In genomic region chr18:74082476-74083070, GRCh38 we compare ENCODE assay signal across 8 cellular contexts.
DNase-seq lines count a peak whose midpoint lies in the region; ATAC-seq and TF ChIP-seq lines count a peak whose summit lies in the region.

No MANE protein-coding gene starts in this region.

- intact Hi-C loops in thyroid gland (cut with DNase I), result no loop called here

- no peaks in the 10 kb centered on the region for H3K4me1 ChIP-seq in fibroblast of lung (ENCODE audit: control insufficient read depth, extremely low read depth, insufficient read depth, low read length)
- no peaks in the 10 kb centered on the region for H3K4me1 ChIP-seq in parathyroid adenoma
- no peaks in the 10 kb centered on the region for H3K4me1 ChIP-seq in thyroid gland

- H3K4me2 ChIP-seq in fibroblast of lung (ENCODE audit: extremely low read depth, insufficient read depth, low read length) (no peak overlapping the region), parathyroid adenoma (ENCODE audit: low read length) (no peak overlapping the region)

- H3K4me3 ChIP-seq in fibroblast of lung (replicated peaks in 1 of 4; ENCODE audit: control extremely low read depth in 1 of 4, insufficient read depth in 1 of 4, low read depth in 3 of 4, low read length in 4 of 4) (no peak overlapping the region), parathyroid adenoma (ENCODE audit: low read depth, low read length) (no peak overlapping the region), thyroid gland (replicated peaks in 1 of 3) (no peak overlapping the region)

- H3K9me3 ChIP-seq in fibroblast of lung (ENCODE audit: control insufficient read depth, insufficient read depth, low read depth, low read length) (no peaks in the 10 kb centered on the region), parathyroid adenoma (ENCODE audit: control insufficient read depth, low read length) (no peaks in the 10 kb centered on the region), thyroid gland (no peaks in the 10 kb centered on the region)

- H3K27me3 ChIP-seq in fibroblast of lung (ENCODE audit: control insufficient read depth, insufficient read depth, low read length) (no peaks in the 10 kb centered on the region), parathyroid adenoma (ENCODE audit: control insufficient read depth, insufficient read depth, low read length) (no peaks in the 10 kb centered on the region), thyroid gland (no peaks in the 10 kb centered on the region)

- peak; percentile 74 for DNase-seq in AG20443 (ENCODE audit: low spot score)
- DNase-seq in NOMO-1 (lab: John Stamatoyannopoulos, UW; ENCODE audit: unreplicated experiment in 2 of 2), result peak; percentile 43 to 57
- DNase-seq in activated T-cell treated with anti-CD3 and anti-CD28 coated beads for 24 hours (ENCODE audit: low read depth), result peak; percentile 49
- peak; percentile 1 to 40 for DNase-seq in fibroblast of lung (ENCODE audit: low read depth in 2 of 2)
- DNase-seq in thyroid gland, result no peak

- ATAC-seq in GM18861 (IDR thresholded peaks at IDR 0.05; ENCODE audit: unreplicated experiment) (peak; percentile 89), HG03095 (IDR thresholded peaks at IDR 0.05; ENCODE audit: unreplicated experiment) (peak; percentile 83)

- H3K9ac ChIP-seq in fibroblast of lung (ENCODE audit: insufficient read depth, low read length) (no peak overlapping the region), parathyroid adenoma (no peak overlapping the region)

- no peaks in the 10 kb centered on the region for H4K20me1 ChIP-seq in fibroblast of lung (ENCODE audit: control insufficient read depth, extremely low read depth, insufficient read depth, low read length)

- H3K36me3 ChIP-seq in fibroblast of lung (ENCODE audit: control insufficient read depth, insufficient read depth, low read length), result no peaks in the 10 kb centered on the region
- no peaks in the 10 kb centered on the region for H3K36me3 ChIP-seq in parathyroid adenoma (ENCODE audit: control insufficient read depth, insufficient read depth, low read length)
- H3K36me3 ChIP-seq in thyroid gland, result no peaks in the 10 kb centered on the region

- H2AFZ ChIP-seq in fibroblast of lung (ENCODE audit: low read length) (peak overlapping the region; percentile 84), parathyroid adenoma (peak overlapping the region; percentile 35)

- TF ChIP-seq POLR2A in thyroid gland (IDR thresholded peaks at IDR 0.05), result no peak

- TF ChIP-seq CTCF in fibroblast of lung (conservative IDR thresholded peaks at IDR 0.05 in 1 of 2, IDR thresholded peaks at IDR 0.05 in 1 of 2; ENCODE audit: low read depth in 1 of 2, low read length in 2 of 2), result peak in 1 of 2 donors; percentile 42
- peak; percentile 8 for TF ChIP-seq CTCF in parathyroid adenoma (IDR thresholded peaks at IDR 0.05)
- TF ChIP-seq CTCF in thyroid gland (IDR thresholded peaks at IDR 0.05), result no peak

- H3K27ac ChIP-seq in fibroblast of lung (ENCODE audit: insufficient read depth, low read length) (no peak overlapping the region), parathyroid adenoma (no peak overlapping the region), thyroid gland (no peak overlapping the region)

- 26 to 27% methylated on average over 5 to 9 of the region's 9 CpGs for WGBS in thyroid gland, 2 donors

- H3K79me2 ChIP-seq in fibroblast of lung (ENCODE audit: control insufficient read depth, insufficient read depth, low read length), result no peaks in the 10 kb centered on the region
- H3K79me2 ChIP-seq in parathyroid adenoma, result no peaks in the 10 kb centered on the region

Comparison
In these comparisons a context has a peak if more than half of its experiments do, and no peak if none do; other contexts are left out.
1. DNase-seq: peak in AG20443 (single experiment), NOMO-1 (2 of 2), activated T-cell treated with anti-CD3 and anti-CD28 coated beads for 24 hours (single experiment) and fibroblast of lung (2 of 2); none in thyroid gland (0 of 2).